Comparison of ENCODE assay signal across 1 cellular context in genomic region chr3:43442872-43443395, GRCh38.
TF ChIP-seq lines count a peak whose summit lies in the region.

No MANE protein-coding gene starts in this region.

TF ChIP-seq in A549, 52 proteins besides CTCF, POLR2A, EP300 and RAD21 (continued from another document):
- TF ChIP-seq KDM1A (IDR thresholded peaks at IDR 0.05; ENCODE audit: low read depth) (no peak), NFE2L2 (conservative IDR thresholded peaks at IDR 0.05; ENCODE audit: low read length) (no peak), JUNB (IDR thresholded peaks at IDR 0.05) (no peak), RCOR1 (IDR thresholded peaks at IDR 0.05; ENCODE audit: low read depth, low read length) (no peak), RNF2 (IDR thresholded peaks at IDR 0.05; ENCODE audit: borderline replicate concordance, low read depth) (no peak), REST (IDR thresholded peaks at IDR 0.05) (no peak), CEBPB (IDR thresholded peaks at IDR 0.05) (no peak), HDAC2 (IDR thresholded peaks at IDR 0.05) (no peak), RARB (CRISPR knock-in tag; IDR thresholded peaks at IDR 0.05) (no peak), ZNF302 (CRISPR knock-in tag; IDR thresholded peaks at IDR 0.05) (no peak), CBX8 (IDR thresholded peaks at IDR 0.05) (no peak), EHMT2 (IDR thresholded peaks at IDR 0.05; ENCODE audit: low read depth) (no peak), RFX5 (IDR thresholded peaks at IDR 0.05) (no peak), FOSL2 (IDR thresholded peaks at IDR 0.05) (no peak), FOSL2 (CRISPR knock-in tag; IDR thresholded peaks at IDR 0.05) (no peak)
